In the genomic region with DNA sequence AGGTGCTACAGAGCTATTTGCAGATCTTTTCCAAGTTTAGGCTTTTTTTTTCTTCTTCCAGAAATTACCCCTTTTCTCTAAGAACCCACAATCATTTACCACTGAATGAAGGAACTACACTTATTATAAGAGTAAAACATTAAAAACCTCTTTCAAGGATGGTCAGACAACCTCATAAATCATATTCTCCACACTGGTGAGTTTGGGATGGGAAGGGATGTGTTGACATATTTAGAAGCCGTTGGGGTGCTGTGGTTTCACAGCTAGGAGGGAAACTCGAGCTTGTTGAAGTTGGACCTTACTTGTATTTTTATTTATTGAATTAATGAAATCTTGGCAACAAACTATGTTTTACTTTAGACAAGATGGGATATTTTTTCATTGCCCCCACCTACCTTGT, we compare ENCODE assay signal across 32 cellular contexts.
"Had no signal": no experiment of that assay in that cellular context is flagged by ENCODE, and none has a peak within 500 bp of the region (broad histone marks: within the 10 kb centered on the region; RNA-seq: fewer than 3 reads in every experiment).

No MANE protein-coding gene starts in this region.

- H3K36me3 Mint-ChIP-seq: activated naive CD8-positive, alpha-beta T cell had no signal

- H3K36me3 ChIP-seq: brain microvascular endothelial cell, esophagus squamous epithelium, gastroesophageal sphincter, WERI-Rb-1 had no signal

- H3K4me1 ChIP-seq: esophagus squamous epithelium, gastroesophageal sphincter had no signal

- H3K27me3 ChIP-seq: brain microvascular endothelial cell, esophagus squamous epithelium, gastroesophageal sphincter had no signal

- DNase-seq: activated B cell treated with CpG ODN at 0.5 μM for 24 hours; activated CD4-positive, alpha-beta T cell treated with anti-CD3 and anti-CD28 coated beads for 48 hours; activated CD4-positive, alpha-beta T cell treated with anti-CD3 and anti-CD28 coated beads, Interleukin-2, amount 50 U/mL, for 1 hour; activated CD4-positive, alpha-beta T cell treated with anti-CD3 and anti-CD28 coated beads, Interleukin-2, amount 50 U/mL, for 48 hours; activated CD8-positive, alpha-beta memory T cell treated with anti-CD3 and anti-CD28 coated beads for 24 hours; activated CD8-positive, alpha-beta T cell treated with anti-CD3 and anti-CD28 coated beads for 36 hours; activated effector memory CD4-positive, alpha-beta T cell treated with Interleukin-2 at 50 U/mL for 16 hours; activated gamma-delta T cell treated with Interleukin-2 at 50 U/mL for 16 hours; activated naive CD4-positive, alpha-beta T cell treated with anti-CD3 and anti-CD28 coated beads, Interleukin-2, amount 50 U/mL, for 16 hours; activated naive CD4-positive, alpha-beta T cell treated with Interleukin-2 at 50 U/mL for 16 hours; activated T-cell treated with anti-CD3 and anti-CD28 coated beads, Interleukin-2, amount 50 U/mL, for 4 hours; amniotic stem cell; anterior cingulate cortex; brain microvascular endothelial cell; effector CD8-positive, alpha-beta T cell; esophagus squamous epithelium; foreskin melanocyte; T-helper 1 cell; T-helper 17 cell; T1000; WERI-Rb-1 had no signal

- H3K4me3 ChIP-seq: esophagus squamous epithelium, gastroesophageal sphincter had no signal

- FAIRE-seq: astrocyte, bronchial epithelial cell, endometrium, endothelial cell of umbilical vein had no signal

- H3K9me3 Mint-ChIP-seq: activated B cell treated with CpG ODN at 0.5 μM for 24 hours; activated CD8-positive, alpha-beta T cell treated with anti-CD3 and anti-CD28 coated beads for 36 hours; activated T-helper 17 cell treated with anti-CD3 and anti-CD28 coated beads, Interleukin-2, amount 50 U/mL, for 72 hours had no signal

- H3K27ac ChIP-seq: brain microvascular endothelial cell, epithelial cell of prostate, esophagus squamous epithelium, gastroesophageal sphincter, WERI-Rb-1 had no signal

- H3K4me1 Mint-ChIP-seq: activated B cell treated with CpG ODN at 0.5 μM for 24 hours; activated T-helper 17 cell treated with anti-CD3 and anti-CD28 coated beads, Interleukin-2, amount 50 U/mL, for 72 hours; central memory CD8-positive, alpha-beta T cell; T-helper 17 cell had no signal

- H3K27ac Mint-ChIP-seq: activated B cell treated with CpG ODN at 0.5 μM for 24 hours; activated CD8-positive, alpha-beta T cell treated with anti-CD3 and anti-CD28 coated beads for 36 hours; activated naive CD8-positive, alpha-beta T cell; activated T-helper 17 cell treated with anti-CD3 and anti-CD28 coated beads, Interleukin-2, amount 50 U/mL, for 72 hours; T-helper 17 cell; T-helper 2 cell treated with Interferon-gamma antibody and Interleukin-4, amounts not matched to agents 5 μg/mL and 100 μg/mL, for 36 hours had no signal

- H3K4me3 Mint-ChIP-seq: activated B cell treated with CpG ODN at 0.5 μM for 24 hours; activated CD8-positive, alpha-beta T cell treated with anti-CD3 and anti-CD28 coated beads for 36 hours; activated naive CD8-positive, alpha-beta T cell; activated T-cell treated with anti-CD3 and anti-CD28 coated beads, Interleukin-2, amount 50 U/mL, for 4 hours; activated T-helper 17 cell treated with anti-CD3 and anti-CD28 coated beads, Interleukin-2, amount 50 U/mL, for 72 hours; central memory CD8-positive, alpha-beta T cell; T-helper 17 cell; T-helper 2 cell treated with Interferon-gamma antibody and Interleukin-4, amounts not matched to agents 5 μg/mL and 100 μg/mL, for 36 hours had no signal

- ATAC-seq: activated CD4-positive, CD25-positive, alpha-beta regulatory T cell treated with anti-CD3 and anti-CD28 coated beads, Interleukin-2, amount 50 U/mL, for 24 hours; activated CD8-positive, alpha-beta T cell treated with anti-CD3 and anti-CD28 coated beads for 36 hours; activated T-cell treated with anti-CD3 and anti-CD28 coated beads, Interleukin-2, amount 50 U/mL, for 4 hours; activated T-helper 17 cell treated with anti-CD3 and anti-CD28 coated beads, Interleukin-2, amount 50 U/mL, for 72 hours; gastroesophageal sphincter; T-helper 17 cell had no signal
